ENCODE assay signal across 11 cellular contexts in the genomic region with DNA sequence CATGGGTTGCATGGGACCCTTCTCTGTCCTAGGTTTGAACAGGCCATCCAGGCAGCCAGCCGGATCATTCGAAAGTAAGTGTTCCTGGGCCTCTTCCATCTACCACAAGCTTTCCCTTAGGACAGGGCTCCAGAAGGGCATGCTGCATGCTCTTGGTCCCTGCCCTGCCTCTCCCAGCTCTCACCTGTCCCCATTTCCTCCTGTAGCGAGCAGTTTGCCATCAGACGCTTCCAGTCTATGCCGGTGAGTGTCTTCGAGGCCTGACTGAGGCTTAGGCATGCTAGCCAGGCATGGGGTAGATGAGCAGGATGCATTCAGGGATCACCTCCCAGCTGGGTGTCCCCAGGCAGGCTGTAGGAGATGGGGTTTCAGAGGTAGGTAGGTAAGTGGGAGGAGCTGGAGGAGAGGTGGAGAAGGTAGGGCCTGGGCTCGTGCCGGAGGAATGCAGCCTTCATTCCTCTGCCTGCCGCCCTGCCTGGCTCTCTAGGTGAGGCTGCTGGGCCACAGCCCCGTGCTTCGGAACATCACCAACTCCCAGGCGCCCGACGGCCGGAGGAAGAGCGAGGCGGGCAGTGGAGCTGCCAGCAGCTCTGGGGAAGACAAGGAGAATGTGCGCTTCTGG. TPM values are rescaled to one million over a fixed set of nuclear protein-coding genes. Genes with fewer than 3 reads are reported as not detected.
DNase-seq lines count a peak whose midpoint lies in the region; ATAC-seq and TF ChIP-seq lines count a peak whose summit lies in the region.
"Had no signal": no experiment of that assay in that cellular context is flagged by ENCODE, and none has a peak within 500 bp of the region (broad histone marks: within the 10 kb centered on the region; RNA-seq: fewer than 3 reads in every experiment).

No MANE protein-coding gene starts in this region.

- H3K4me1 Mint-ChIP-seq in CD8-positive, alpha-beta memory T cell, result peaks cover 61 to 84% (median 68%) of the 10 kb centered on the region in 3 donors
- H3K4me1 Mint-ChIP-seq in nephron, result peaks cover 73% of the 10 kb centered on the region

- H3K27ac ChIP-seq in CD8-positive, alpha-beta memory T cell (ENCODE audit: low read depth, low read length), result peak overlapping the region; percentile 49
- peak overlapping the region; percentile 90 for H3K27ac ChIP-seq in KOPT-K1 (ENCODE audit: low read depth, low read length, poor library complexity, severe bottlenecking)
- peak overlapping the region; percentile 65 for H3K27ac ChIP-seq in effector memory CD4-positive, alpha-beta T cell (ENCODE audit: insufficient read depth, low read length, poor library complexity, severe bottlenecking)
- H3K27ac ChIP-seq: epithelial cell of prostate had no signal

- POLR2A ChIA-PET in CD8-positive, alpha-beta memory T cell (lab: Charles Lee), result interaction anchor here (1.7 to 2.0 kb wide), 2 partner anchors 14 to 20 kb away, joined by 4 to 10 read pairs; partner anchors contain the start of genes AP5S1 and CENPB

- peaks cover 0 to 3% of the 10 kb centered on the region in 2 donors for H3K27me3 Mint-ChIP-seq in CD8-positive, alpha-beta memory T cell
- peaks cover 4% of the 10 kb centered on the region for H3K27me3 Mint-ChIP-seq in nephron (ENCODE audit: low read depth)

- peaks cover 35 to 92% (median 42%) of the 10 kb centered on the region in 3 donors for H3K36me3 Mint-ChIP-seq in CD8-positive, alpha-beta memory T cell
- H3K36me3 Mint-ChIP-seq in nephron (ENCODE audit: low read depth), result peaks cover 26% of the 10 kb centered on the region

- TF ChIP-seq POLR2A in GM18505 (IDR thresholded peaks at IDR 0.05; ENCODE audit: borderline replicate concordance, extremely low read depth, insufficient read depth, insufficient read length), result no peak

- CTCF ChIA-PET in CD8-positive, alpha-beta memory T cell (lab: Charles Lee), result interaction anchor here (0.9 to 2.9 kb wide), 2 partner anchors 13 to 19 kb away, joined by 4 to 29 read pairs; partner anchors contain the start of gene AP5S1

- no peak for DNase-seq in CD8-positive, alpha-beta memory T cell
- no peak for DNase-seq in effector memory CD4-positive, alpha-beta T cell
- DNase-seq in head of caudate nucleus, result no peak
- DNase-seq in GF-D8 (lab: John Stamatoyannopoulos, UW), result no peak
- DNase-seq: stimulated activated CD4-positive, alpha-beta T cell treated with anti-CD3 and anti-CD28 coated beads, Interleukin-2, amount 100 ng/mL, for 48 hours had no signal

- ATAC-seq in GM18505 (IDR thresholded peaks at IDR 0.05; ENCODE audit: unreplicated experiment) (no peak), GM18502 (IDR thresholded peaks at IDR 0.05; ENCODE audit: poor library complexity, unreplicated experiment) (no peak)

- H3K27ac Mint-ChIP-seq in CD8-positive, alpha-beta memory T cell, result peak overlapping the region; percentile 73 to 97 (median 90)
- peak overlapping the region; percentile 97 to 99 (median 98) for H3K27ac Mint-ChIP-seq in nephron

- TF ChIP-seq CTCF in nephron (IDR thresholded peaks at IDR 0.05; ENCODE audit: unreplicated experiment in 3 of 3), result no peak

- peaks cover 60% of the 10 kb centered on the region for H3K4me1 ChIP-seq in CD8-positive, alpha-beta memory T cell (ENCODE audit: insufficient read depth, low read length)
- H3K4me1 ChIP-seq in effector memory CD4-positive, alpha-beta T cell (ENCODE audit: control insufficient read depth, insufficient read depth, low read length, poor library complexity, severe bottlenecking), result peaks cover 57% of the 10 kb centered on the region

- peak overlapping the region; percentile 88 for H3K4me3 ChIP-seq in CD8-positive, alpha-beta memory T cell (ENCODE audit: low read length)
- no peak overlapping the region for H3K4me3 ChIP-seq in effector memory CD4-positive, alpha-beta T cell (ENCODE audit: insufficient read depth, low read depth, low read length, poor library complexity, severe bottlenecking)

- H3K9me3 Mint-ChIP-seq in CD8-positive, alpha-beta memory T cell, result no peaks in the 10 kb centered on the region
- no peaks in the 10 kb centered on the region for H3K9me3 Mint-ChIP-seq in nephron

- peak overlapping the region in 6 of 7 donors; percentile 39 to 100 (median 98) for H3K4me3 Mint-ChIP-seq in CD8-positive, alpha-beta memory T cell
- H3K4me3 Mint-ChIP-seq in nephron, result peak overlapping the region in 2 of 3 experiments; percentile 44 to 49

- intact Hi-C loops in head of caudate nucleus (cut with DNase I), result no loop called here

- H3K36me3 ChIP-seq in CD8-positive, alpha-beta memory T cell (ENCODE audit: insufficient read depth, low read length), result peaks cover 59% of the 10 kb centered on the region
- peaks cover 75% of the 10 kb centered on the region for H3K36me3 ChIP-seq in KOPT-K1 (ENCODE audit: insufficient read depth, low read length)
- H3K36me3 ChIP-seq in effector memory CD4-positive, alpha-beta T cell (ENCODE audit: control insufficient read depth, insufficient read depth, low read length), result peaks cover 52% of the 10 kb centered on the region

- H3K9me3 ChIP-seq in CD8-positive, alpha-beta memory T cell (ENCODE audit: low read length), result no peaks in the 10 kb centered on the region
- no peaks in the 10 kb centered on the region for H3K9me3 ChIP-seq in KOPT-K1 (ENCODE audit: insufficient read depth, low read length, poor library complexity, severe bottlenecking)
- H3K9me3 ChIP-seq in effector memory CD4-positive, alpha-beta T cell (ENCODE audit: control insufficient read depth, low read length), result no peaks in the 10 kb centered on the region

- H3K27me3 ChIP-seq in CD8-positive, alpha-beta memory T cell (ENCODE audit: insufficient read depth, low read length, poor library complexity, severe bottlenecking), result no peaks in the 10 kb centered on the region
- no peaks in the 10 kb centered on the region for H3K27me3 ChIP-seq in effector memory CD4-positive, alpha-beta T cell (replicated peaks; ENCODE audit: control insufficient read depth, insufficient read depth, low read length, poor library complexity, severe bottlenecking)

RNA-seq across cellular contexts. Expression of gene CDC25B, which starts 4.3 kb away (rescaled TPM):
- total RNA-seq in CD8-positive, alpha-beta memory T cell, result 10 to 100 TPM; 78.0 to 81.6 TPM
- polyA plus RNA-seq in CD8-positive, alpha-beta memory T cell, result 61.6 TPM

RNA-seq across cellular contexts. Expression of gene CENPB, which starts 13.8 kb away (rescaled TPM):
- 10 to 100 TPM; 66.4 to 69.9 TPM for total RNA-seq in CD8-positive, alpha-beta memory T cell
- polyA plus RNA-seq in CD8-positive, alpha-beta memory T cell, result 1.7 TPM

RNA-seq across cellular contexts. Expression of gene SPEF1, which starts 19.1 kb away (rescaled TPM):
- total RNA-seq in CD8-positive, alpha-beta memory T cell, result under 1 TPM; 0.13 to 0.24 TPM
- polyA plus RNA-seq in CD8-positive, alpha-beta memory T cell, result not detected
- total RNA-seq: urinary bladder had no signal

RNA-seq across cellular contexts. Expression of gene AP5S1, which starts 20.0 kb away (rescaled TPM):
- total RNA-seq in CD8-positive, alpha-beta memory T cell, result 10 to 100 TPM; 14.0 to 15.7 TPM
- polyA plus RNA-seq in CD8-positive, alpha-beta memory T cell, result 18.4 TPM

RNA-seq across cellular contexts. Expression of gene ADISSP, which starts 32.8 kb away (rescaled TPM):
- total RNA-seq in CD8-positive, alpha-beta memory T cell, result 10 to 100 TPM; 72.7 to 74.9 TPM
- polyA plus RNA-seq in CD8-positive, alpha-beta memory T cell, result 27.0 TPM
